8 cellular contexts compared by ENCODE assay signal in the genomic region with DNA sequence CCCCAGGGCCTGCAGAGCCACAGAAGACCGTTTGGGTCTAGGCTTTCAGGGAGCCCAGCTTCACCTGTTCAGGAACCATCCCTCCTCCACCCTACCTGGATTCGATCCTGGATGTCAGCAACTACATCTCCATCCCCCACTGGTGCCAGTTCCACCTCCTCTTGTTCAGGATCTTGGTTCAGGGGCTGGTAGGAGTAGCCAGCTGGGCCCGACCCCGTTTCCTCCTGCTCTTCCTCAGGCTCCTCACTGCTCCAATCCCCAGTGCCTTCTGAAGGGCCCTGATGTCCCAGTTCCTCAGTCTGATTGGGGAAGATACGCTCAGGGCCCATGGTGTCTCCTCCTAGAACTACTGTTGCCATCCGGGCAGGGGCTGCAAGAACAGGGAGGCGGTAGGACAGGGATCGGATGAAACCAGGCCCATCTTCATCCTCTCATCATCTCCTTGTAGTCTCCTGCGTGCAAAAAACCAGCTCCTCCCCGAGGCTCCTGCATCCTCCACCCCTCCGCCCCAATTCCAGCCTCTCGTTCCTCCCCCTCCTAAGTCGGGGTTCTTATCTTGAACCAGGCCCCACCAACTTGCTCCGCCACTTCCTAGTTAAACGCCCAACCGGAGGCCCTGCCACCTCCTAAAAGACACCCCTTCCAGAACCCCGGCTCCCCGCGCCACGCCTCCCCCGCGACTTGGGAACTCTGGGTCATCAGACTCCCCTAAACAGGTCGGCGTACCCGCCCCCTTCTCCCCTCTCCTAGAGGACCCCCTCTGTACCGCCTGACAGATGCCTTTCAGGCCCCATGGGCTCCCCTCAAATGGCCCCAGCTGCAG. TPM values are rescaled to one million over a fixed set of nuclear protein-coding genes. Genes with fewer than 3 reads are reported as not detected.
A peak's percentile ranks its signal among the peaks of the same experiment; 100 is the strongest.
DNase-seq lines count a peak whose midpoint lies in the region; ATAC-seq and TF ChIP-seq lines count a peak whose summit lies in the region.

No MANE protein-coding gene starts in this region.

- ATAC-seq in GM19395 (IDR thresholded peaks at IDR 0.05; ENCODE audit: unreplicated experiment) = peak; percentile 7

- peaks cover 6% of the 10 kb centered on the region for H3K36me3 ChIP-seq in kidney epithelial cell (ENCODE audit: control insufficient read depth, insufficient read depth, low read length)

- no peaks in the 10 kb centered on the region for H3K27me3 ChIP-seq in kidney epithelial cell (ENCODE audit: control insufficient read depth, insufficient read depth, low read length)

- H3K27ac ChIP-seq in substantia nigra (ENCODE audit: low read depth, low read length, poor library complexity, severe bottlenecking) = peak overlapping the region; percentile 74

- peak overlapping the region; percentile 82 for H3K4me3 ChIP-seq in LNCaP clone FGC (ENCODE audit: low read depth, low read length)
- H3K4me3 ChIP-seq in kidney epithelial cell (ENCODE audit: low read depth, low read length) = peak overlapping the region; percentile 66

- TF ChIP-seq CTCF in LNCaP clone FGC (IDR thresholded peaks at IDR 0.05; ENCODE audit: control insufficient read depth, extremely low read depth, insufficient read depth) (no peak), kidney epithelial cell (IDR thresholded peaks at IDR 0.05; ENCODE audit: insufficient read depth, low read length, poor library complexity, severe bottlenecking) (no peak)

- DNase-seq in AML-193 (lab: John Stamatoyannopoulos, UW) = peak; percentile 43 to 61
- DNase-seq in LNCaP clone FGC (ENCODE audit: low read depth) = no peak
- peak; percentile 22 for DNase-seq in astrocyte of the hippocampus (ENCODE audit: low read depth, low spot score)
- no peak for DNase-seq in kidney epithelial cell (ENCODE audit: low read depth)
- DNase-seq in substantia nigra (lab: John Stamatoyannopoulos, UW) = peak in 6 of 49 donors; percentile 4 to 69 (median 48)
- no peak for DNase-seq in dedifferentiated amniotic fluid mesenchymal stem cell (ENCODE audit: extremely low spot score)
- DNase-seq in NCI-H2171 treated with DMSO at 0.1 percent for 48 hours (lab: John Stamatoyannopoulos, UW) = no peak

RNA-seq across cellular contexts. Expression of gene MEA1, which starts 0.5 kb away (rescaled TPM):
- 54.2 and 65.2 TPM in 2 replicates for total RNA-seq in kidney epithelial cell

RNA-seq across cellular contexts. Expression of gene KLHDC3, which starts 0.8 kb away (rescaled TPM):
- 67.4 and 70.3 TPM in 2 replicates for total RNA-seq in kidney epithelial cell

RNA-seq across cellular contexts. Expression of gene RRP36, which starts 8.2 kb away (rescaled TPM):
- 125 and 126 TPM in 2 replicates for total RNA-seq in kidney epithelial cell

RNA-seq across cellular contexts. Expression of gene PPP2R5D, which starts 28.9 kb away (rescaled TPM):
- total RNA-seq in kidney epithelial cell = 33.4 and 66.2 TPM in 2 replicates

RNA-seq across cellular contexts. Expression of gene PEX6, which starts 34.2 kb away (rescaled TPM):
- total RNA-seq in kidney epithelial cell = 40.7 and 45.0 TPM in 2 replicates

Comparison
In these comparisons a context has a peak if more than half of its experiments do, and no peak if none do; other contexts are left out.
1. DNase-seq: peak in AML-193 (2 of 2) and astrocyte of the hippocampus (single experiment); none in LNCaP clone FGC (single experiment), kidney epithelial cell (single experiment), dedifferentiated amniotic fluid mesenchymal stem cell (single experiment) and NCI-H2171 treated with DMSO at 0.1 percent for 48 hours (single experiment).